Comparison of ENCODE assay signal across 8 cellular contexts in the genomic region with DNA sequence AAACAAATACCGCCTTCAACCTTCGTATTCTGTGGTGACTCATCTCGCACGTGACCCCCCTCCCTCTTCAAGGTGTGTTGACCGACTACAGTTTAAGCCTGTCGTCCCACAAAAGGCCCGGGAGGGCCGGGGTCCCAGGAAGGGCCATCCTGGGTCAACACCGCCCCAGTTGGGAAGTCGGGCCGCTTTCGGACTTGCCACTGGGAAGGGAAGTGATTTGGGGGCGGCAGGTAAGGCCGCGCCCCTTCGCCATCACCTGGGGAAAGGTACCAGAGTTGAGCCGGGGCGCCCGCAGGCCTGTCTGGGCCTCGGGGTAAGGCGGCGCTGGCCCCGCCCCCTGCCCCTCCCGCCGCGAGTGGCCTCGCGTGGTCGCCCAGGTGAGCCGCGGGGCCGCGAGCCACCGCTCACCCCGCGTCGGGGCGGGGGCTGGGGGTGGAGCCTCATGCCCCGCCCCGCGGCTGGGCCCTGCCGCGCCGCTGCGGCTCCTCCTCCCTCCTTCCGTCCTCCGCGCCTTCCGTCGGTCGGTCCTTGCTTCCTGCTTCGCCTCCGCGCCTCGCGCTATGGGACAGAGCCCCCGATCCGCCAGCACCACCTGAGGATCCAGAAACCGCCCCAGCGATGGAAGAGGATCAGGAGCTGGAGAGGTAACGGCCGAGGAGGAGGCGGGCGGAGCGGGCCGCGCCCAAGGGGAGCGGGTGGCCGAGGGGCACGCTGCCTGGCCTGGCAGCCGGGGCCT. TPM values are rescaled to one million over a fixed set of nuclear protein-coding genes. Genes with fewer than 3 reads are reported as not detected.
DNase-seq lines count a peak whose midpoint lies in the region; ATAC-seq and TF ChIP-seq lines count a peak whose summit lies in the region.

A gene with protein sequence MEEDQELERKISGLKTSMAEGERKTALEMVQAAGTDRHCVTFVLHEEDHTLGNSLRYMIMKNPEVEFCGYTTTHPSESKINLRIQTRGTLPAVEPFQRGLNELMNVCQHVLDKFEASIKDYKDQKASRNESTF (plus strand): TSS at position 527 of the 736 bp plus-strand sequence. CDS start 92 bp downstream, at position 619.

- TF ChIP-seq CTCF in fibroblast of villous mesenchyme (IDR thresholded peaks at IDR 0.05; ENCODE audit: insufficient read depth, low read depth, low read length) (no peak), neural cell (IDR thresholded peaks at IDR 0.05; ENCODE audit: poor library complexity, severe bottlenecking) (no peak), stomach (IDR thresholded peaks at IDR 0.05) (no peak)

- peak; percentile 21 for TF ChIP-seq EP300 in neural cell (conservative IDR thresholded peaks at IDR 0.05; ENCODE audit: poor library complexity, severe bottlenecking)
- no peak for TF ChIP-seq EP300 in stomach (IDR thresholded peaks at IDR 0.05)

- peaks cover 28% of the 10 kb centered on the region for H4K20me1 ChIP-seq in Karpas-422 (ENCODE audit: insufficient read depth, low read depth, low read length)
- H4K20me1 ChIP-seq in neural cell (ENCODE audit: insufficient read depth) = no peaks in the 10 kb centered on the region

- DNase-seq in Daoy (ENCODE audit: low read depth) = peak; percentile 86
- peak; percentile 94 for DNase-seq in Karpas-422
- peak; percentile 80 for DNase-seq in SIG-M5 treated with dmso at 0.1 percent for 504 hours (lab: John Stamatoyannopoulos, UW; ENCODE audit: unreplicated experiment)
- peak; percentile 68 for DNase-seq in activated gamma-delta T cell (lab: John Stamatoyannopoulos, UW)
- peak; percentile 71 for DNase-seq in fibroblast of villous mesenchyme (ENCODE audit: low read depth)
- DNase-seq in stomach = peak; percentile 90

- H3K79me2 ChIP-seq in Karpas-422 (ENCODE audit: low read length) = peaks cover 62% of the 10 kb centered on the region
- peaks cover 16% of the 10 kb centered on the region for H3K79me2 ChIP-seq in neural cell (replicated peaks; ENCODE audit: insufficient read depth, low read length)

- peak within 1 kb of the TSS; percentile 93 for H3K4me3 ChIP-seq in Karpas-422 (ENCODE audit: low read length)
- H3K4me3 ChIP-seq in fibroblast of villous mesenchyme (ENCODE audit: low read depth, low read length) = peak within 1 kb of the TSS; percentile 83
- H3K4me3 ChIP-seq in neural cell (ENCODE audit: low read length) = peak within 1 kb of the TSS; percentile 93
- peak within 1 kb of the TSS; percentile 58 to 91 (median 87) for H3K4me3 ChIP-seq in stomach

- H3K36me3 ChIP-seq in Karpas-422 (ENCODE audit: insufficient read depth, low read length) (peaks cover 26% of the 10 kb centered on the region), neural cell (ENCODE audit: insufficient read depth, low read length) (peaks cover 11% of the 10 kb centered on the region), stomach (peaks cover 0 to 3% (median 0%) of the 10 kb centered on the region in 4 donors)

- H3K27me3 ChIP-seq in Karpas-422 (ENCODE audit: low read length) (no peaks in the 10 kb centered on the region), neural cell (ENCODE audit: insufficient read depth, low read depth, low read length) (no peaks in the 10 kb centered on the region), stomach (no peaks in the 10 kb centered on the region)

- H3K4me2 ChIP-seq in Karpas-422 (ENCODE audit: low read depth, low read length, poor library complexity, severe bottlenecking) = peak within 1 kb of the TSS; percentile 91
- peak within 1 kb of the TSS; percentile 83 for H3K4me2 ChIP-seq in neural cell (ENCODE audit: low read length)

- H3K9ac ChIP-seq in Karpas-422 (ENCODE audit: low read length) = peak within 1 kb of the TSS; percentile 95
- peak within 1 kb of the TSS; percentile 79 for H3K9ac ChIP-seq in neural cell (ENCODE audit: low read length)

- H2AFZ ChIP-seq in Karpas-422 (ENCODE audit: low read length) (peak within 1 kb of the TSS; percentile 31), neural cell (ENCODE audit: low read depth, low read length) (peak within 1 kb of the TSS; percentile 96)

- no peaks in the 10 kb centered on the region for H3K9me3 ChIP-seq in Karpas-422 (ENCODE audit: low read length)
- H3K9me3 ChIP-seq in neural cell (ENCODE audit: low read length) = no peaks in the 10 kb centered on the region
- no peaks in the 10 kb centered on the region for H3K9me3 ChIP-seq in stomach

- H3K27ac ChIP-seq in Karpas-422 (ENCODE audit: low read length) (peak within 1 kb of the TSS; percentile 68), neural cell (ENCODE audit: low read length) (peak within 1 kb of the TSS; percentile 77), stomach (peak within 1 kb of the TSS; percentile 97 to 100 (median 99))

- no peak for TF ChIP-seq POLR2A in stomach (IDR thresholded peaks at IDR 0.05)

- peak; percentile 47 for ATAC-seq in GM21786 (IDR thresholded peaks at IDR 0.05; ENCODE audit: unreplicated experiment)

- intact Hi-C loops in stomach (cut with DNase I; ENCODE audit: low total_unique reads) = no loop called here

- no peaks in the 10 kb centered on the region for H3K9me2 ChIP-seq in Karpas-422 (replicated peaks; ENCODE audit: insufficient read depth, low read length)
- H3K9me2 ChIP-seq in neural cell (ENCODE audit: insufficient read depth, low read length) = no peaks in the 10 kb centered on the region

- 0 to 1% (median 0%) methylated on average over 32 to 71 of the region's 71 CpGs for WGBS in stomach, 5 donors

- H3F3A ChIP-seq in neural cell (ENCODE audit: insufficient read depth, low read length, poor library complexity, severe bottlenecking) = no peaks in the 10 kb centered on the region

- no peak for TF ChIP-seq RAD21 in neural cell (conservative IDR thresholded peaks at IDR 0.05)

- H3K4me1 ChIP-seq in Karpas-422 (ENCODE audit: low read length) = peaks cover 39% of the 10 kb centered on the region
- H3K4me1 ChIP-seq in stomach = peaks cover 49 to 76% (median 60%) of the 10 kb centered on the region in 4 donors

TF ChIP-seq in neural cell, 6 proteins besides CTCF, POLR2A, EP300 and RAD21:
- TF ChIP-seq POLR2AphosphoS5 (IDR thresholded peaks at IDR 0.05) (peak; percentile 90), TAF1 (IDR thresholded peaks at IDR 0.05; ENCODE audit: low read depth) (peak; percentile 60), EZH2 (IDR thresholded peaks at IDR 0.05; ENCODE audit: borderline replicate concordance, insufficient read depth, low read length, poor library complexity, severe bottlenecking) (no peak), SMC3 (conservative IDR thresholded peaks at IDR 0.05; ENCODE audit: poor library complexity) (no peak), MXI1 (conservative IDR thresholded peaks at IDR 0.05; ENCODE audit: poor library complexity, severe bottlenecking) (peak; percentile 75)
- TF ChIP-seq, protein P1, sequence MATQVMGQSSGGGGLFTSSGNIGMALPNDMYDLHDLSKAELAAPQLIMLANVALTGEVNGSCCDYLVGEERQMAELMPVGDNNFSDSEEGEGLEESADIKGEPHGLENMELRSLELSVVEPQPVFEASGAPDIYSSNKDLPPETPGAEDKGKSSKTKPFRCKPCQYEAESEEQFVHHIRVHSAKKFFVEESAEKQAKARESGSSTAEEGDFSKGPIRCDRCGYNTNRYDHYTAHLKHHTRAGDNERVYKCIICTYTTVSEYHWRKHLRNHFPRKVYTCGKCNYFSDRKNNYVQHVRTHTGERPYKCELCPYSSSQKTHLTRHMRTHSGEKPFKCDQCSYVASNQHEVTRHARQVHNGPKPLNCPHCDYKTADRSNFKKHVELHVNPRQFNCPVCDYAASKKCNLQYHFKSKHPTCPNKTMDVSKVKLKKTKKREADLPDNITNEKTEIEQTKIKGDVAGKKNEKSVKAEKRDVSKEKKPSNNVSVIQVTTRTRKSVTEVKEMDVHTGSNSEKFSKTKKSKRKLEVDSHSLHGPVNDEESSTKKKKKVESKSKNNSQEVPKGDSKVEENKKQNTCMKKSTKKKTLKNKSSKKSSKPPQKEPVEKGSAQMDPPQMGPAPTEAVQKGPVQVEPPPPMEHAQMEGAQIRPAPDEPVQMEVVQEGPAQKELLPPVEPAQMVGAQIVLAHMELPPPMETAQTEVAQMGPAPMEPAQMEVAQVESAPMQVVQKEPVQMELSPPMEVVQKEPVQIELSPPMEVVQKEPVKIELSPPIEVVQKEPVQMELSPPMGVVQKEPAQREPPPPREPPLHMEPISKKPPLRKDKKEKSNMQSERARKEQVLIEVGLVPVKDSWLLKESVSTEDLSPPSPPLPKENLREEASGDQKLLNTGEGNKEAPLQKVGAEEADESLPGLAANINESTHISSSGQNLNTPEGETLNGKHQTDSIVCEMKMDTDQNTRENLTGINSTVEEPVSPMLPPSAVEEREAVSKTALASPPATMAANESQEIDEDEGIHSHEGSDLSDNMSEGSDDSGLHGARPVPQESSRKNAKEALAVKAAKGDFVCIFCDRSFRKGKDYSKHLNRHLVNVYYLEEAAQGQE (IDR thresholded peaks at IDR 0.05; ENCODE audit: borderline replicate concordance) = peak; percentile 14
TF ChIP-seq in neural cell: peak in this region for 4.

RNA-seq across cellular contexts. Expression of the gene that starts here (rescaled TPM):
- 90.7 and 123 TPM in 2 replicates for total RNA-seq in Daoy (2014; rRNA removed; shearing (Covaris generic))
- total RNA-seq in Karpas-422 (2014; rRNA removed; shearing (Covaris generic); ENCODE audit: low replicate concordance) = 156 and 161 TPM in 2 replicates
- 57.9 and 58.9 TPM in 2 replicates for total RNA-seq in fibroblast of villous mesenchyme
- 134 and 179 TPM in 2 replicates for polyA plus RNA-seq in neural cell
- polyA minus RNA-seq in neural cell = 43.6 and 60.1 TPM in 2 replicates
- 100 to 1,000 TPM in 2 of 5 donors, 10 to 100 TPM in 3; 43.7 to 179 (median 71.6) TPM for total RNA-seq in stomach
- polyA plus RNA-seq in stomach = 100 to 1,000 TPM; 148 to 230 (median 184) TPM

Comparison
In these comparisons a context has a peak if more than half of its experiments do, and no peak if none do; other contexts are left out.
1. Peak in every context shown above with its lines: DNase-seq, ATAC-seq, H3K4me3 ChIP-seq and H3K27ac ChIP-seq.